In the genomic region with DNA sequence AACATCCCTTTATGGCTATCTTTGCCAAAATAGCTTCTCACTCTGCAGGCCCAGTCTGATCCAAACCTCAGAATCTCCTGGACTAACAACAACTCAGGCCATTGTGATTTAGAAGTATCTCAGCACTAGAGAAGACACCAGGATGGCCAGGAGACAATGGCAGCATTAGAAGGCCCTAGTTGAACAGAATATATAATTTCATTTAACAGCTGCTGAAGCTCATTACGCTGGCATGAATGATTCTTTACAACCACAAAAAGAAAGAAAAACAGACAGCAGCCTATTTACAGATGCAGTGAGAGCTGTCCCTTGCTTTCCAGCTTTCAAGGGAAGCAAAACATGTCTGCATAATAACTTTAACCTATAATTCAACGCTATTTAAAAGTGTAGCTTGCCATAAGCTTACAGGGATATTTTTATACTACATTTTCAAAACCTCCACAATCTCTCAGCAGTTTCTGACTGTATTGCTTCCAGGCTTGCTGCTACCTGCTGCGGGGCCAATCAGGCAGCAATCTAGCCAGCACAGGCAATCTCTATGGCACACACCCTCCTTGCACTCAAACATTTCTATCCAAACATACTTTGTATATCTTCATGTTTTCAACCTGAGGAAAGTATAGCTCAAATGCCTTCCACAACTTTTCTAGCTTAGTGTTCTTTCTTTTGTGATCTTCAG, we compare ENCODE assay signal across 15 cellular contexts.
DNase-seq lines count a peak whose midpoint lies in the region; ATAC-seq and TF ChIP-seq lines count a peak whose summit lies in the region.
"Had no signal": no experiment of that assay in that cellular context is flagged by ENCODE, and none has a peak within 500 bp of the region (broad histone marks: within the 10 kb centered on the region; RNA-seq: fewer than 3 reads in every experiment).

No MANE protein-coding gene starts in this region.

- no peak overlapping the region for H3K4me3 ChIP-seq in gastrocnemius medialis
- H3K4me3 ChIP-seq: pancreas, testis had no signal

- no peaks in the 10 kb centered on the region for H3K9me3 ChIP-seq in gastrocnemius medialis
- H3K9me3 ChIP-seq: pancreas, testis had no signal

- ATAC-seq in GM18907 (IDR thresholded peaks at IDR 0.05; ENCODE audit: unreplicated experiment): peak; percentile 11
- peak; percentile 65 for ATAC-seq in foreskin keratinocyte
- no peak for ATAC-seq in gastrocnemius medialis
- no peak for ATAC-seq in HG03175 (IDR thresholded peaks at IDR 0.05; ENCODE audit: unreplicated experiment)
- ATAC-seq in GM21360 (IDR thresholded peaks at IDR 0.05; ENCODE audit: unreplicated experiment): no peak
- ATAC-seq in sciatic nerve: no peak

- H3K27me3 ChIP-seq in foreskin keratinocyte (no peaks in the 10 kb centered on the region), gastrocnemius medialis (no peaks in the 10 kb centered on the region)
- H3K27me3 ChIP-seq: pancreas, testis had no signal

- DNase-seq in NCI-H2227 (lab: John Stamatoyannopoulos, UW; ENCODE audit: unreplicated experiment): peak; percentile 36
- DNase-seq in foreskin keratinocyte: peak in 1 of 2 donors; percentile 46
- no peak for DNase-seq in gastrocnemius medialis
- DNase-seq in NCI-H1417 (lab: John Stamatoyannopoulos, UW): no peak
- DNase-seq in sciatic nerve (ENCODE audit: low spot score): no peak
- DNase-seq: activated CD8-positive, alpha-beta memory T cell treated with anti-CD3 and anti-CD28 coated beads for 24 hours; activated effector memory CD4-positive, alpha-beta T cell treated with anti-CD3 and anti-CD28 coated beads, Interleukin-2, amount 50 U/mL, for 16 hours; C1 segment of cervical spinal cord; NCI-H226; pancreas; stimulated activated CD4-positive, alpha-beta T cell treated with anti-CD3 and anti-CD28 coated beads, Interleukin-12 subunit alpha, Interleukin-12 subunit beta, amount 100 ng/mL, for 4 hours; testis had no signal

- H3K36me3 ChIP-seq in gastrocnemius medialis: no peaks in the 10 kb centered on the region

- intact Hi-C loops in gastrocnemius medialis (cut with DNase I; ENCODE audit: low total_unique reads): no loop called here
- intact Hi-C loops in sciatic nerve (cut with DNase I): no loop called here

- H3K27ac ChIP-seq in foreskin keratinocyte: no peak overlapping the region
- peak overlapping the region in 3 of 4 donors; percentile 51 to 74 (median 67) for H3K27ac ChIP-seq in gastrocnemius medialis
- H3K27ac ChIP-seq: testis had no signal

- TF ChIP-seq POLR2A in gastrocnemius medialis (IDR thresholded peaks at IDR 0.05): no peak

- in situ Hi-C loops in gastrocnemius medialis (cut with MboI; ENCODE audit: low sequenced_read_pairs in 4 of 4): no loop called here

- H3K4me1 ChIP-seq in foreskin keratinocyte (peaks cover 35% of the 10 kb centered on the region), gastrocnemius medialis (peaks cover 70 to 77% of the 10 kb centered on the region in 2 donors)
- H3K4me1 ChIP-seq: testis had no signal

- TF ChIP-seq CTCF in foreskin keratinocyte (conservative IDR thresholded peaks at IDR 0.05) (no peak), gastrocnemius medialis (IDR thresholded peaks at IDR 0.05 in 4 of 5, conservative IDR thresholded peaks at IDR 0.05 in 1 of 5) (no peak)

Comparison
In these comparisons a context has a peak if more than half of its experiments do, and no peak if none do; other contexts are left out.
1. ATAC-seq: peak in GM18907 (single experiment) and foreskin keratinocyte (single experiment); none in gastrocnemius medialis (0 of 2), HG03175 (single experiment), GM21360 (single experiment) and sciatic nerve (single experiment).